In genomic region chr4:90660672-90661071, GRCh38 we compare ENCODE assay signal across 28 cellular contexts.
DNase-seq lines count a peak whose midpoint lies in the region; ATAC-seq, FAIRE-seq and TF ChIP-seq lines count a peak whose summit lies in the region.
"Had no signal": no experiment of that assay in that cellular context is flagged by ENCODE, and none has a peak within 500 bp of the region (broad histone marks: within the 10 kb centered on the region; RNA-seq: fewer than 3 reads in every experiment).

No MANE protein-coding gene starts in this region.

- dilution Hi-C loops in IMR-90 (cut with HindIII; ENCODE audit: low sequenced_read_pairs, unreplicated experiment): no loop called here

- H3K56ac ChIP-seq in IMR-90 (ENCODE audit: extremely low read depth, insufficient read depth, low read length): no peak overlapping the region

- no peak overlapping the region for H3K27ac Mint-ChIP-seq in nephron progenitor cell
- H3K27ac Mint-ChIP-seq: B cell; CD14-positive monocyte; CD4-positive, alpha-beta memory T cell; CD4-positive, CD25-positive, alpha-beta regulatory T cell; CD8-positive, alpha-beta memory T cell had no signal

- no peaks in the 10 kb centered on the region for H3K9me3 Mint-ChIP-seq in nephron progenitor cell

- POLR2A ChIA-PET in HepG2 (lab: Yijun Ruan, JAX): no interaction called here
- POLR2A ChIA-PET in IMR-90 (lab: Charles Lee; ENCODE audit: unreplicated experiment): no interaction called here

- H3K14ac ChIP-seq in IMR-90 (replicated peaks; ENCODE audit: low read depth, low read length): no peak overlapping the region

- H4K91ac ChIP-seq in IMR-90 (ENCODE audit: insufficient read depth, low read depth, low read length): no peak overlapping the region

- no peaks in the 10 kb centered on the region for H3K4me1 ChIP-seq in HepG2 (ENCODE audit: insufficient read depth, low read length)
- H3K4me1 ChIP-seq in right lobe of liver: no peaks in the 10 kb centered on the region
- H3K4me1 ChIP-seq in IMR-90 (ENCODE audit: control insufficient read depth, insufficient read depth, low read length): no peaks in the 10 kb centered on the region
- H3K4me1 ChIP-seq in small intestine (ENCODE audit: control insufficient read depth in 2 of 2, insufficient read depth in 1 of 2, low read depth in 1 of 2, low read length in 1 of 2): no peaks in the 10 kb centered on the region
- H3K4me1 ChIP-seq: BLaER1 treated with 17β-estradiol and CSF1 and Interleukin-3, amounts not matched to agents 10 nM and 100 nM had no signal

- TF ChIP-seq POLR2A in HepG2 (IDR thresholded peaks at IDR 0.05; ENCODE audit: insufficient read depth in 1 of 2, low read depth in 2 of 2, low read length in 2 of 2) (no peak), right lobe of liver (IDR thresholded peaks at IDR 0.05) (no peak), IMR-90 (IDR thresholded peaks at IDR 0.05; ENCODE audit: low read depth, low read length) (no peak)

- no peak overlapping the region for H2AK5ac ChIP-seq in IMR-90 (ENCODE audit: low read depth, low read length)

- no peak overlapping the region for H2AK9ac ChIP-seq in IMR-90 (replicated peaks; ENCODE audit: low read depth, low read length, poor library complexity)

- no peak overlapping the region for H2BK15ac ChIP-seq in IMR-90 (ENCODE audit: low read depth, low read length)

- H3K4me1 Mint-ChIP-seq in nephron progenitor cell: no peaks in the 10 kb centered on the region
- H3K4me1 Mint-ChIP-seq: B cell; CD14-positive monocyte; CD4-positive, alpha-beta memory T cell; CD4-positive, CD25-positive, alpha-beta regulatory T cell; CD8-positive, alpha-beta memory T cell had no signal

- H3K79me1 ChIP-seq in IMR-90 (ENCODE audit: low read depth in 1 of 2, low read length in 2 of 2): no peaks in the 10 kb centered on the region

- no peaks in the 10 kb centered on the region for H3K36me3 Mint-ChIP-seq in nephron progenitor cell (ENCODE audit: low read depth)
- H3K36me3 Mint-ChIP-seq: CD14-positive monocyte; CD4-positive, alpha-beta memory T cell; CD4-positive, CD25-positive, alpha-beta regulatory T cell; CD8-positive, alpha-beta memory T cell had no signal

- H3K27ac ChIP-seq in HepG2 (ENCODE audit: extremely low read length, insufficient read depth, low read length) (no peak overlapping the region), right lobe of liver (no peak overlapping the region), IMR-90 (ENCODE audit: insufficient read depth, low read length) (no peak overlapping the region), small intestine (ENCODE audit: low read depth in 1 of 2, low read length in 1 of 2) (no peak overlapping the region)
- H3K27ac ChIP-seq: BLaER1 treated with 17β-estradiol and CSF1 and Interleukin-3, amounts not matched to agents 10 nM and 100 nM had no signal

- H3K4ac ChIP-seq in IMR-90 (ENCODE audit: low read depth, low read length): no peak overlapping the region

- H3K4me3 Mint-ChIP-seq in nephron progenitor cell: no peak overlapping the region
- H3K4me3 Mint-ChIP-seq: B cell; CD14-positive monocyte; CD4-positive, alpha-beta memory T cell; CD4-positive, CD25-positive, alpha-beta regulatory T cell; CD8-positive, alpha-beta memory T cell had no signal

- no peaks in the 10 kb centered on the region for H3K9me1 ChIP-seq in IMR-90 (ENCODE audit: insufficient read depth, low read length)

- H4K20me1 ChIP-seq in HepG2 (ENCODE audit: insufficient read depth, low read length) (no peaks in the 10 kb centered on the region), IMR-90 (ENCODE audit: insufficient read depth, low read length) (no peaks in the 10 kb centered on the region)
- H4K20me1 ChIP-seq: BLaER1 treated with 17β-estradiol and CSF1 and Interleukin-3, amounts not matched to agents 10 nM and 100 nM had no signal

- H4K5ac ChIP-seq in IMR-90 (ENCODE audit: low read depth, low read length): no peak overlapping the region

- WGBS in HepG2 (ENCODE audit: low lambda C conversion rate): 17% methylated on average over 3 of the region's 3 CpGs
- WGBS in right lobe of liver (ENCODE audit: insufficient coverage, low coverage, low lambda C conversion rate, missing lambda C conversion rate): 71% methylated on average over 3 of the region's 3 CpGs
- no CpG with 5 or more reads among the region's 3 CpGs for WGBS in IMR-90 (ENCODE audit: extremely low coverage in 2 of 2, insufficient read length in 1 of 2), 2 experiments
- WGBS in small intestine, 3 donors: 21 to 62% (median 46%) methylated on average over 3 of the region's 3 CpGs

- TF ChIP-seq RAD21 in HepG2 (CRISPR knock-in tag; IDR thresholded peaks at IDR 0.05) (no peak), IMR-90 (IDR thresholded peaks at IDR 0.05; ENCODE audit: low read length) (no peak)

- intact Hi-C loops in HepG2 (cut with micrococcal nuclease; ENCODE audit: unreplicated experiment): no loop called here
- intact Hi-C loops in right lobe of liver (cut with DNase I): no loop called here
- intact Hi-C loops in IMR-90 (cut with micrococcal nuclease): no loop called here

- H3K27me3 ChIP-seq in HepG2 (ENCODE audit: control insufficient read depth in 1 of 2, insufficient read depth in 2 of 2, low read length in 2 of 2) (no peaks in the 10 kb centered on the region), right lobe of liver (no peaks in the 10 kb centered on the region), IMR-90 (ENCODE audit: control insufficient read depth, insufficient read depth, low read length) (no peaks in the 10 kb centered on the region), small intestine (ENCODE audit: control insufficient read depth in 2 of 2, insufficient read depth in 2 of 2, low read length in 2 of 2) (no peaks in the 10 kb centered on the region)
- H3K27me3 ChIP-seq: BLaER1 treated with 17β-estradiol and CSF1 and Interleukin-3, amounts not matched to agents 10 nM and 100 nM had no signal

- H3K9me3 ChIP-seq in HepG2 (ENCODE audit: low read length) (no peaks in the 10 kb centered on the region), right lobe of liver (no peaks in the 10 kb centered on the region), IMR-90 (ENCODE audit: control insufficient read depth, insufficient read depth, low read length) (no peaks in the 10 kb centered on the region), small intestine (ENCODE audit: control insufficient read depth, low read depth) (no peaks in the 10 kb centered on the region)
- H3K9me3 ChIP-seq: BLaER1 treated with 17β-estradiol and CSF1 and Interleukin-3, amounts not matched to agents 10 nM and 100 nM had no signal

- CTCF ChIA-PET in HepG2 (lab: Yijun Ruan, JAX; ENCODE audit: low intra/inter-chr PET ratio, low total read pairs) (no interaction called here), IMR-90 (lab: Yijun Ruan, JAX) (no interaction called here)

- H3K23ac ChIP-seq in IMR-90 (ENCODE audit: low read depth, low read length): no peak overlapping the region

- no peak overlapping the region for H3K9ac ChIP-seq in HepG2 (ENCODE audit: insufficient read depth, low read depth, low read length)
- H3K9ac ChIP-seq in IMR-90 (ENCODE audit: low read depth, low read length): no peak overlapping the region
- H3K9ac ChIP-seq: BLaER1 treated with 17β-estradiol and CSF1 and Interleukin-3, amounts not matched to agents 10 nM and 100 nM had no signal

- no peak for TF ChIP-seq EP300 in HepG2 (IDR thresholded peaks at IDR 0.05; ENCODE audit: low read depth in 2 of 2, low read length in 2 of 2)
- no peak for TF ChIP-seq EP300 in HepG2 (CRISPR knock-in tag; IDR thresholded peaks at IDR 0.05; ENCODE audit: borderline replicate concordance)

- H3K36me3 ChIP-seq in HepG2 (replicated peaks in 1 of 2; ENCODE audit: control insufficient read depth in 1 of 2, insufficient read depth in 2 of 2, low read length in 2 of 2): no peaks in the 10 kb centered on the region
- H3K36me3 ChIP-seq in right lobe of liver: no peaks in the 10 kb centered on the region
- H3K36me3 ChIP-seq in IMR-90 (ENCODE audit: control insufficient read depth, insufficient read depth, low read length): no peaks in the 10 kb centered on the region
- no peaks in the 10 kb centered on the region for H3K36me3 ChIP-seq in small intestine (ENCODE audit: control insufficient read depth in 2 of 2, insufficient read depth in 2 of 2, low read length in 2 of 2)
- H3K36me3 ChIP-seq: BLaER1 treated with 17β-estradiol and CSF1 and Interleukin-3, amounts not matched to agents 10 nM and 100 nM had no signal

- H3K4me3 ChIP-seq in HepG2 (replicated peaks in 1 of 3; ENCODE audit: insufficient read depth in 1 of 3, low read depth in 2 of 3, low read length in 3 of 3) (no peak overlapping the region), right lobe of liver (no peak overlapping the region), IMR-90 (ENCODE audit: insufficient read depth, low read depth, low read length) (no peak overlapping the region), LNCaP clone FGC (ENCODE audit: low read depth, low read length) (no peak overlapping the region), small intestine (ENCODE audit: low read depth in 1 of 2, low read length in 2 of 2) (no peak overlapping the region)
- H3K4me3 ChIP-seq: BLaER1 treated with 17β-estradiol and CSF1 and Interleukin-3, amounts not matched to agents 10 nM and 100 nM; GM12878 had no signal

- no peak for TF ChIP-seq CTCF in HepG2 (CRISPR knock-in tag; IDR thresholded peaks at IDR 0.05)
- TF ChIP-seq CTCF in right lobe of liver (IDR thresholded peaks at IDR 0.05): no peak
- TF ChIP-seq CTCF in IMR-90 (conservative IDR thresholded peaks at IDR 0.05; ENCODE audit: low read depth, low read length): no peak
- TF ChIP-seq CTCF in LNCaP clone FGC (IDR thresholded peaks at IDR 0.05; ENCODE audit: control insufficient read depth, extremely low read depth, insufficient read depth): no peak
- TF ChIP-seq CTCF in nephron progenitor cell (IDR thresholded peaks at IDR 0.05): no peak

- H2AFZ ChIP-seq in HepG2 (ENCODE audit: low read length): no peak overlapping the region
- no peak overlapping the region for H2AFZ ChIP-seq in IMR-90 (replicated peaks; ENCODE audit: low read length, poor library complexity)

- FAIRE-seq in HepG2 (lab: Jason Lieb, UNC) (no peak), small intestine (lab: Jason Lieb, UNC) (no peak)
- FAIRE-seq: A204.1, GM12878, GM12892, GM18507 had no signal

- H4K8ac ChIP-seq in IMR-90 (ENCODE audit: low read depth in 2 of 2, low read length in 2 of 2): no peak overlapping the region

- DNase-seq in HepG2 (ENCODE audit: low spot score) (no peak), right lobe of liver (no peak), IMR-90 (no peak), LNCaP clone FGC (ENCODE audit: low read depth) (peak; percentile 77), small intestine (peak; percentile 60), C1 segment of cervical spinal cord (lab: John Stamatoyannopoulos, UW) (no peak), nephron progenitor cell (no peak), islet precursor cell (no peak)
- DNase-seq: 8988T; AML-193; CD4-positive, alpha-beta memory T cell; CD4-positive, CD25-positive, alpha-beta regulatory T cell; CD8-positive, alpha-beta memory T cell; COR-L47; DMS 273 treated with DMSO at 0.1 percent for 48 hours; DMS153; DMS53; DMS79; DND-41; EL; GDM1 had no signal

- in situ Hi-C loops in HepG2 (cut with HindIII; ENCODE audit: extremely low pct_ligation_motif_present, low pct_unique_long_range_greater_than_20kb): no loop called here
- in situ Hi-C loops in IMR-90 (cut with MboI; ENCODE audit: low sequenced_read_pairs): no loop called here

- no peak overlapping the region for H3K18ac ChIP-seq in IMR-90 (ENCODE audit: low read depth, low read length)

- H3K79me2 ChIP-seq in HepG2 (ENCODE audit: insufficient read depth, low read length): no peaks in the 10 kb centered on the region

- no peak overlapping the region for H2BK120ac ChIP-seq in IMR-90 (ENCODE audit: low read depth, low read length)

- H3K4me2 ChIP-seq in HepG2 (ENCODE audit: low read depth, low read length): no peak overlapping the region
- no peak overlapping the region for H3K4me2 ChIP-seq in IMR-90 (ENCODE audit: low read depth, low read length)
- H3K4me2 ChIP-seq: BLaER1 treated with 17β-estradiol and CSF1 and Interleukin-3, amounts not matched to agents 10 nM and 100 nM had no signal

- H2BK20ac ChIP-seq in IMR-90 (ENCODE audit: low read depth, low read length): no peak overlapping the region

- BruUV-seq in HepG2 (replicated peaks; lab: Mats Ljungman, UMichigan) (no TSS peak), IMR-90 (replicated peaks; lab: Mats Ljungman, UMichigan) (no TSS peak)

- ATAC-seq in HepG2: no peak
- ATAC-seq in right lobe of liver: no peak
- no peak for ATAC-seq in IMR-90 (ENCODE audit: low read depth)
- ATAC-seq: GM12878 had no signal

- no peak overlapping the region for H2BK5ac ChIP-seq in IMR-90 (ENCODE audit: low read depth, low read length, poor library complexity, severe bottlenecking)

- H3K27me3 Mint-ChIP-seq in nephron progenitor cell (ENCODE audit: low read depth, poor library complexity): no peaks in the 10 kb centered on the region
- H3K27me3 Mint-ChIP-seq: B cell; CD4-positive, alpha-beta memory T cell; CD4-positive, CD25-positive, alpha-beta regulatory T cell; CD8-positive, alpha-beta memory T cell had no signal

Comparison
In these comparisons a context has a peak if more than half of its experiments do, and no peak if none do; other contexts are left out.
1. DNase-seq: peak in LNCaP clone FGC (single experiment) and small intestine (single experiment); none in HepG2 (single experiment), right lobe of liver (0 of 3), IMR-90 (single experiment), C1 segment of cervical spinal cord (0 of 14), nephron progenitor cell (single experiment) and islet precursor cell (single experiment).